ENCODE assay signal across 21 cellular contexts in genomic region chr2:212669761-212670160, GRCh38.
DNase-seq lines count a peak whose midpoint lies in the region; ATAC-seq and TF ChIP-seq lines count a peak whose summit lies in the region.
"Had no signal": no experiment of that assay in that cellular context is flagged by ENCODE, and none has a peak within 500 bp of the region (broad histone marks: within the 10 kb centered on the region; RNA-seq: fewer than 3 reads in every experiment).

No MANE protein-coding gene starts in this region.

- H3K9me3 Mint-ChIP-seq in stimulated activated effector memory CD8-positive, alpha-beta T cell treated with anti-CD3 and anti-CD28 coated beads, Interleukin-12 subunit alpha, Interleukin-12 subunit beta, amount 100 ng/mL, for 72 hours = no peaks in the 10 kb centered on the region
- H3K9me3 Mint-ChIP-seq: GM23338; neural progenitor cell; stimulated activated naive CD8-positive, alpha-beta T cell treated with anti-CD3 and anti-CD28 coated beads, Interleukin-15, amount 100 ng/mL, for 72 hours; T-helper 2 cell treated with Interferon-gamma antibody and Interleukin-4, amounts not matched to agents 5 μg/mL and 100 μg/mL, for 36 hours had no signal

- TF ChIP-seq POLR2A in Peyer's patch (IDR thresholded peaks at IDR 0.05) = no peak

- no peak overlapping the region for H3K4me3 Mint-ChIP-seq in stimulated activated effector memory CD8-positive, alpha-beta T cell treated with anti-CD3 and anti-CD28 coated beads, Interleukin-12 subunit alpha, Interleukin-12 subunit beta, amount 100 ng/mL, for 72 hours
- H3K4me3 Mint-ChIP-seq: activated naive CD4-positive, alpha-beta T cell treated with anti-CD3 and anti-CD28 coated beads, Interleukin-2, amount 50 U/mL, for 24 hours; GM23338; neural progenitor cell; stimulated activated naive CD8-positive, alpha-beta T cell treated with anti-CD3 and anti-CD28 coated beads, Interleukin-15, amount 100 ng/mL, for 72 hours; T-helper 2 cell treated with Interferon-gamma antibody and Interleukin-4, amounts not matched to agents 5 μg/mL and 100 μg/mL, for 36 hours had no signal

- TF ChIP-seq CTCF in Peyer's patch (IDR thresholded peaks at IDR 0.05) = no peak

- H3K36me3 ChIP-seq in Peyer's patch = no peaks in the 10 kb centered on the region
- H3K36me3 ChIP-seq: heart right ventricle, neural progenitor cell, thyroid gland, WERI-Rb-1 had no signal

- H3K36me3 Mint-ChIP-seq in stimulated activated effector memory CD8-positive, alpha-beta T cell treated with anti-CD3 and anti-CD28 coated beads, Interleukin-12 subunit alpha, Interleukin-12 subunit beta, amount 100 ng/mL, for 72 hours = no peaks in the 10 kb centered on the region
- H3K36me3 Mint-ChIP-seq: activated naive CD4-positive, alpha-beta T cell treated with anti-CD3 and anti-CD28 coated beads, Interleukin-2, amount 50 U/mL, for 24 hours; neural progenitor cell had no signal

- no peaks in the 10 kb centered on the region for H3K9me3 ChIP-seq in Peyer's patch
- H3K9me3 ChIP-seq: heart right ventricle, thyroid gland had no signal

- H3K27ac ChIP-seq in caudate nucleus (ENCODE audit: low read depth, low read length) = no peak overlapping the region
- H3K27ac ChIP-seq in Peyer's patch = no peak overlapping the region
- H3K27ac ChIP-seq: heart right ventricle, neural progenitor cell, thyroid gland, WERI-Rb-1 had no signal

- H3K27me3 ChIP-seq in Peyer's patch = no peaks in the 10 kb centered on the region
- H3K27me3 ChIP-seq: heart right ventricle, neural progenitor cell, thyroid gland had no signal

- no peaks in the 10 kb centered on the region for H3K4me1 ChIP-seq in Peyer's patch
- H3K4me1 ChIP-seq: heart right ventricle, neural progenitor cell, thyroid gland had no signal

- no peak overlapping the region for H3K27ac Mint-ChIP-seq in stimulated activated effector memory CD8-positive, alpha-beta T cell treated with anti-CD3 and anti-CD28 coated beads, Interleukin-12 subunit alpha, Interleukin-12 subunit beta, amount 100 ng/mL, for 72 hours
- H3K27ac Mint-ChIP-seq: activated naive CD4-positive, alpha-beta T cell treated with anti-CD3 and anti-CD28 coated beads, Interleukin-2, amount 50 U/mL, for 24 hours; GM23338; neural progenitor cell; progenitor cell of endocrine pancreas; stimulated activated naive CD8-positive, alpha-beta T cell treated with anti-CD3 and anti-CD28 coated beads, Interleukin-15, amount 100 ng/mL, for 72 hours; T-helper 2 cell treated with Interferon-gamma antibody and Interleukin-4, amounts not matched to agents 5 μg/mL and 100 μg/mL, for 36 hours had no signal

- DNase-seq in NAMALWA (ENCODE audit: low spot score) (peak; percentile 54), posterior vena cava (ENCODE audit: low spot score) (no peak), caudate nucleus (lab: John Stamatoyannopoulos, UW) (no peak), Peyer's patch (no peak)
- DNase-seq in stimulated activated effector memory CD8-positive, alpha-beta T cell treated with anti-CD3 and anti-CD28 coated beads, Interleukin-12 subunit alpha, Interleukin-12 subunit beta, amount 100 ng/mL, for 72 hours (ENCODE audit: low spot score in 2 of 2) = no peak
- DNase-seq: heart right ventricle; NCI-H1417; NCI-H2081; NCI-H226; NCI-H774; stimulated activated naive CD8-positive, alpha-beta T cell treated with anti-CD3 and anti-CD28 coated beads, Interleukin-15, amount 100 ng/mL, for 72 hours; thyroid gland; WERI-Rb-1 had no signal

- no peaks in the 10 kb centered on the region for H3K4me1 Mint-ChIP-seq in stimulated activated effector memory CD8-positive, alpha-beta T cell treated with anti-CD3 and anti-CD28 coated beads, Interleukin-12 subunit alpha, Interleukin-12 subunit beta, amount 100 ng/mL, for 72 hours
- H3K4me1 Mint-ChIP-seq: activated naive CD4-positive, alpha-beta T cell treated with anti-CD3 and anti-CD28 coated beads, Interleukin-2, amount 50 U/mL, for 24 hours; GM23338; neural progenitor cell; stimulated activated naive CD8-positive, alpha-beta T cell treated with anti-CD3 and anti-CD28 coated beads, Interleukin-15, amount 100 ng/mL, for 72 hours had no signal

- ATAC-seq in GM18867 (IDR thresholded peaks at IDR 0.05; ENCODE audit: unreplicated experiment) (peak; percentile 70), GM21786 (IDR thresholded peaks at IDR 0.05; ENCODE audit: unreplicated experiment) (peak; percentile 59)
- peak; percentile 21 for ATAC-seq in stimulated activated effector memory CD8-positive, alpha-beta T cell treated with anti-CD3 and anti-CD28 coated beads, Interleukin-12 subunit alpha, Interleukin-12 subunit beta, amount 100 ng/mL, for 72 hours
- ATAC-seq: GM23338; heart right ventricle; sciatic nerve; stimulated activated naive CD8-positive, alpha-beta T cell treated with anti-CD3 and anti-CD28 coated beads, Interleukin-15, amount 100 ng/mL, for 72 hours had no signal

- H3K4me3 ChIP-seq in Peyer's patch = no peak overlapping the region
- H3K4me3 ChIP-seq: GM23338, heart right ventricle, neural progenitor cell, thyroid gland had no signal

- intact Hi-C loops in posterior vena cava (cut with DNase I) = no loop called here
